ENCODE assay signal across 12 cellular contexts in the genomic region with DNA sequence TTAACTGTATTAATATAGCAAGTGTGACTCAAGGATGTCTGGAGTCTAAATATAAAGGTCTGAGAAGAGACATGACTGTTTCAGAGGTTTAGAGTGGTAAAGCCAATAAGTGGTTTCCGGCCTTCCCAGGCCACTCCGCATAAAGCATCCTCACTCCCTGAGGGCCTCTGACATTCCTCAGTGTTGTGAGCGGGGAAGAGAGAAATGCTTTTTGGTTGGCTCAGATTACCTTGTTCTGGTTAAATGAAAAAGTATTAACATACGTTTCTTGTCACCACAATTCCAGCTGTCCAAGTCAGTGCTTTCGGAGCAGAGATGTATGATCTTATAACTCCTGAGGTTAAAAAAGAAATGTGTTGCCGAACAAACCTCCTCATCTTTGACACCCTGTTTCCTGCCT.
DNase-seq lines count a peak whose midpoint lies in the region; ATAC-seq and TF ChIP-seq lines count a peak whose summit lies in the region.
"Had no signal": no experiment of that assay in that cellular context is flagged by ENCODE, and none has a peak within 500 bp of the region (broad histone marks: within the 10 kb centered on the region; RNA-seq: fewer than 3 reads in every experiment).

No MANE protein-coding gene starts in this region.

- no peak for TF ChIP-seq POLR2A in GM18505 (IDR thresholded peaks at IDR 0.05; ENCODE audit: borderline replicate concordance, extremely low read depth, insufficient read depth, insufficient read length)

- POLR2A ChIA-PET in WTC11 (lab: Charles Lee), result no interaction called here

- H3K27ac Mint-ChIP-seq in WTC11, result no peak overlapping the region
- H3K27ac Mint-ChIP-seq in stimulated activated naive CD8-positive, alpha-beta T cell treated with anti-CD3 and anti-CD28 coated beads, Interleukin-15, amount 100 ng/mL, for 72 hours, result no peak overlapping the region
- H3K27ac Mint-ChIP-seq: activated CD8-positive, alpha-beta T cell treated with anti-CD3 and anti-CD28 coated beads, Interleukin-2, amount 10 ng/mL, durations not matched to agents 7 days and 5 days; H9 had no signal

- peak; percentile 67 for ATAC-seq in WTC11
- peak; percentile 79 for ATAC-seq in Right ventricle myocardium superior (ENCODE audit: poor library complexity)
- ATAC-seq in GM19455 (IDR thresholded peaks at IDR 0.05; ENCODE audit: unreplicated experiment), result no peak
- no peak for ATAC-seq in GM18505 (IDR thresholded peaks at IDR 0.05; ENCODE audit: unreplicated experiment)
- no peak for ATAC-seq in stimulated activated naive CD8-positive, alpha-beta T cell treated with anti-CD3 and anti-CD28 coated beads, Interleukin-15, amount 100 ng/mL, for 72 hours
- ATAC-seq: activated CD8-positive, alpha-beta T cell treated with anti-CD3 and anti-CD28 coated beads, Interleukin-2, amount 10 ng/mL, durations not matched to agents 7 days and 5 days; body of pancreas had no signal

- DNase-seq in ELR (ENCODE audit: low read depth), result peak; percentile 86
- no peak for DNase-seq in WTC11 (ENCODE audit: low spot score)
- DNase-seq in Right ventricle myocardium superior, result no peak
- DNase-seq in renal cortical epithelial cell (ENCODE audit: low read depth), result peak; percentile 38
- DNase-seq in DMS53 (lab: John Stamatoyannopoulos, UW), result no peak
- DNase-seq in stimulated activated naive CD8-positive, alpha-beta T cell treated with anti-CD3 and anti-CD28 coated beads, Interleukin-15, amount 100 ng/mL, for 72 hours, result no peak
- DNase-seq: activated CD8-positive, alpha-beta T cell treated with anti-CD3 and anti-CD28 coated beads, Interleukin-2, amount 10 ng/mL, durations not matched to agents 7 days and 5 days; H9; NCI-H1930 had no signal

- CTCF ChIA-PET in WTC11 (lab: Charles Lee), result interaction anchor here (0.7 kb wide), 1 partner anchor 211 kb away, joined by 3 read pairs; no protein-coding TSS in a partner anchor

- H3K27me3 Mint-ChIP-seq in WTC11 (ENCODE audit: low read depth), result no peaks in the 10 kb centered on the region
- no peaks in the 10 kb centered on the region for H3K27me3 Mint-ChIP-seq in stimulated activated naive CD8-positive, alpha-beta T cell treated with anti-CD3 and anti-CD28 coated beads, Interleukin-15, amount 100 ng/mL, for 72 hours

- intact Hi-C loops in Right ventricle myocardium superior (cut with DNase I), result no loop called here

- no peak overlapping the region for H3K4me3 Mint-ChIP-seq in WTC11
- no peak overlapping the region for H3K4me3 Mint-ChIP-seq in stimulated activated naive CD8-positive, alpha-beta T cell treated with anti-CD3 and anti-CD28 coated beads, Interleukin-15, amount 100 ng/mL, for 72 hours
- H3K4me3 Mint-ChIP-seq: activated CD8-positive, alpha-beta T cell treated with anti-CD3 and anti-CD28 coated beads, Interleukin-2, amount 10 ng/mL, durations not matched to agents 7 days and 5 days; H9 had no signal

- no peaks in the 10 kb centered on the region for H3K36me3 Mint-ChIP-seq in WTC11

- no peaks in the 10 kb centered on the region for H3K9me3 Mint-ChIP-seq in WTC11
- peaks cover 0 to 11% of the 10 kb centered on the region in 2 donors for H3K9me3 Mint-ChIP-seq in stimulated activated naive CD8-positive, alpha-beta T cell treated with anti-CD3 and anti-CD28 coated beads, Interleukin-15, amount 100 ng/mL, for 72 hours

- peaks cover 20% of the 10 kb centered on the region for H3K4me1 Mint-ChIP-seq in WTC11
- H3K4me1 Mint-ChIP-seq in stimulated activated naive CD8-positive, alpha-beta T cell treated with anti-CD3 and anti-CD28 coated beads, Interleukin-15, amount 100 ng/mL, for 72 hours, result peaks cover 8% of the 10 kb centered on the region

- TF ChIP-seq CTCF in WTC11 (IDR thresholded peaks at IDR 0.05), result no peak

TF ChIP-seq in WTC11, 78 proteins besides CTCF, POLR2A, EP300 and RAD21:
- TF ChIP-seq MYBL2 (CRISPR knock-in tag; IDR thresholded peaks at IDR 0.05) (no peak), ZNF423 (CRISPR knock-in tag; IDR thresholded peaks at IDR 0.05) (no peak), ETV6 (CRISPR knock-in tag; IDR thresholded peaks at IDR 0.05) (no peak), SOX15 (CRISPR knock-in tag; IDR thresholded peaks at IDR 0.05) (no peak)
- TF ChIP-seq, protein P1, sequence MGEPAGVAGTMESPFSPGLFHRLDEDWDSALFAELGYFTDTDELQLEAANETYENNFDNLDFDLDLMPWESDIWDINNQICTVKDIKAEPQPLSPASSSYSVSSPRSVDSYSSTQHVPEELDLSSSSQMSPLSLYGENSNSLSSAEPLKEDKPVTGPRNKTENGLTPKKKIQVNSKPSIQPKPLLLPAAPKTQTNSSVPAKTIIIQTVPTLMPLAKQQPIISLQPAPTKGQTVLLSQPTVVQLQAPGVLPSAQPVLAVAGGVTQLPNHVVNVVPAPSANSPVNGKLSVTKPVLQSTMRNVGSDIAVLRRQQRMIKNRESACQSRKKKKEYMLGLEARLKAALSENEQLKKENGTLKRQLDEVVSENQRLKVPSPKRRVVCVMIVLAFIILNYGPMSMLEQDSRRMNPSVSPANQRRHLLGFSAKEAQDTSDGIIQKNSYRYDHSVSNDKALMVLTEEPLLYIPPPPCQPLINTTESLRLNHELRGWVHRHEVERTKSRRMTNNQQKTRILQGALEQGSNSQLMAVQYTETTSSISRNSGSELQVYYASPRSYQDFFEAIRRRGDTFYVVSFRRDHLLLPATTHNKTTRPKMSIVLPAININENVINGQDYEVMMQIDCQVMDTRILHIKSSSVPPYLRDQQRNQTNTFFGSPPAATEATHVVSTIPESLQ (CRISPR knock-in tag; IDR thresholded peaks at IDR 0.05), result no peak
- TF ChIP-seq, protein P2, sequence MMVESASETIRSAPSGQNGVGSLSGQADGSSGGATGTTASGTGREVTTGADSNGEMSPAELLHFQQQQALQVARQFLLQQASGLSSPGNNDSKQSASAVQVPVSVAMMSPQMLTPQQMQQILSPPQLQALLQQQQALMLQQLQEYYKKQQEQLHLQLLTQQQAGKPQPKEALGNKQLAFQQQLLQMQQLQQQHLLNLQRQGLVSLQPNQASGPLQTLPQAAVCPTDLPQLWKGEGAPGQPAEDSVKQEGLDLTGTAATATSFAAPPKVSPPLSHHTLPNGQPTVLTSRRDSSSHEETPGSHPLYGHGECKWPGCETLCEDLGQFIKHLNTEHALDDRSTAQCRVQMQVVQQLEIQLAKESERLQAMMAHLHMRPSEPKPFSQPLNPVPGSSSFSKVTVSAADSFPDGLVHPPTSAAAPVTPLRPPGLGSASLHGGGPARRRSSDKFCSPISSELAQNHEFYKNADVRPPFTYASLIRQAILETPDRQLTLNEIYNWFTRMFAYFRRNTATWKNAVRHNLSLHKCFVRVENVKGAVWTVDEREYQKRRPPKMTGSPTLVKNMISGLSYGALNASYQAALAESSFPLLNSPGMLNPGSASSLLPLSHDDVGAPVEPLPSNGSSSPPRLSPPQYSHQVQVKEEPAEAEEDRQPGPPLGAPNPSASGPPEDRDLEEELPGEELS (CRISPR knock-in tag; IDR thresholded peaks at IDR 0.05), result no peak

Comparison
In these comparisons a context has a peak if more than half of its experiments do, and no peak if none do; other contexts are left out.
1. DNase-seq: peak in ELR (single experiment) and renal cortical epithelial cell (single experiment); none in WTC11 (single experiment), Right ventricle myocardium superior (single experiment), DMS53 (single experiment) and stimulated activated naive CD8-positive, alpha-beta T cell treated with anti-CD3 and anti-CD28 coated beads, Interleukin-15, amount 100 ng/mL, for 72 hours (0 of 2).
2. ATAC-seq: peak in WTC11 (single experiment) and Right ventricle myocardium superior (single experiment); none in GM19455 (single experiment), GM18505 (single experiment) and stimulated activated naive CD8-positive, alpha-beta T cell treated with anti-CD3 and anti-CD28 coated beads, Interleukin-15, amount 100 ng/mL, for 72 hours (single experiment).